8 cellular contexts compared by ENCODE assay signal in the genomic region with DNA sequence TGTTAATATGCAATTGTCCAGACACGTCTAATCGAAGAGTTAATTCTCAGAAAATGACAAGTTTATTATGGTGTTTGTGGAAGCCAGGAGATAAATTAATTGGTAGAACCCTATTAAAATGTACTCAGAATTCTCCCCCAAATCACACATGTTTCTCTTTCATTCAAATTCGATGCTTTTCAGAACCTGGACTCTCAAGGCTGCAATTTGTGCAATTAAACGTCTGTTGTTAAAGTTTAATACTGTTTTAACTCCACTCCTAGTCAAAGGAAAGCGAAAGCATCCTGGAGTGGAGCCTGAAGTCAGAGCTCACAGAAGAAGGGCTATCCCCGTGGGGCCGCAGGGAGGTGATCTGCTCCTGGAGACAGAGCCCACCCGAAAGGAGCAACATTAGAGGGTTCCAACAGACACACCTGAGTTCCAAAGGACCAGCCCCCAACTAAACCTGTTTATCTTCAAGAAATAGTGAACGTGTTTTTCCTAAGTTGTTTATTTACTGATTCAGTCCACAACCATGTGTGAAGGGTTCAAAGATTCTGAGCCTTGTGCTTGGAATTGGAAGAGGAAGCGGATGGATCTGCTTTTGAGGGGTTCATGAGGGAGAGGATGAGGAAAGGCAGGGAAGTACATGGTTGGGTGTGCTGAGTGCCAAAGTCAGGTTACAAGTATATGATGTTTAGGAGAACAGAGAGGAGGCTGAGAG.
DNase-seq lines count a peak whose midpoint lies in the region; ATAC-seq and TF ChIP-seq lines count a peak whose summit lies in the region.

No MANE protein-coding gene starts in this region.

- CTCF ChIA-PET in T-cell (lab: Charles Lee), result interaction anchor here in 1 of 2 donors (0.9 kb wide), 1 partner anchor 157 kb away, joined by 3 read pairs; no protein-coding TSS in a partner anchor

- no peak for TF ChIP-seq CTCF in foreskin fibroblast (IDR thresholded peaks at IDR 0.05; ENCODE audit: low read depth, low read length)
- no peak for TF ChIP-seq CTCF in prostate gland (IDR thresholded peaks at IDR 0.05)
- TF ChIP-seq CTCF in lower leg skin (IDR thresholded peaks at IDR 0.05), result no peak

- no peaks in the 10 kb centered on the region for H3K36me3 Mint-ChIP-seq in T-cell

- H3K4me3 Mint-ChIP-seq in T-cell, result peak overlapping the region; percentile 77 to 90 (median 84)

- no peaks in the 10 kb centered on the region for H3K27me3 ChIP-seq in prostate gland (replicated peaks; ENCODE audit: insufficient read depth)

- DNase-seq in ELR (ENCODE audit: low read depth) (peak; percentile 60), T-cell (no peak), foreskin fibroblast (peak in 1 of 2 donors; percentile 66), prostate gland (ENCODE audit: low spot score) (no peak), DMS114 treated with DMSO at 0.1 percent for 48 hours (lab: John Stamatoyannopoulos, UW; ENCODE audit: unreplicated experiment) (no peak), NCI-H526 treated with DMSO at 0.1 percent for 48 hours (lab: John Stamatoyannopoulos, UW) (no peak), SIG-M5 (lab: John Stamatoyannopoulos, UW) (no peak), lower leg skin (ENCODE audit: low spot score in 2 of 2) (no peak)

- peaks cover 51 to 54% of the 10 kb centered on the region in 2 donors for H3K27me3 Mint-ChIP-seq in T-cell

- POLR2A ChIA-PET in T-cell (lab: Charles Lee), result no interaction called here

- H3K4me1 ChIP-seq in prostate gland (replicated peaks), result no peaks in the 10 kb centered on the region

- no peak for TF ChIP-seq POLR2A in prostate gland (IDR thresholded peaks at IDR 0.05)
- TF ChIP-seq POLR2A in lower leg skin (IDR thresholded peaks at IDR 0.05), result no peak

- peak overlapping the region; percentile 3 for H3K27ac ChIP-seq in prostate gland

- ATAC-seq in T-cell (replicated peaks in 1 of 4), result peak in 1 of 4 experiments; percentile 32

- no peaks in the 10 kb centered on the region for H3K9me3 Mint-ChIP-seq in T-cell

- H3K4me1 Mint-ChIP-seq in T-cell, result peaks cover 18 to 21% (median 20%) of the 10 kb centered on the region in 3 donors

- H3K27ac Mint-ChIP-seq in T-cell, result peak overlapping the region in 1 of 2 donors; percentile 36

- H3K9me3 ChIP-seq in prostate gland, result no peaks in the 10 kb centered on the region

- intact Hi-C loops in prostate gland (cut with DNase I) (no loop called here), lower leg skin (cut with DNase I; ENCODE audit: low total_unique reads) (no loop called here)

- H3K4me3 ChIP-seq in foreskin fibroblast (ENCODE audit: low read depth in 1 of 2, low read length in 2 of 2), result peak overlapping the region; percentile 64 to 77
- H3K4me3 ChIP-seq in prostate gland, result peak overlapping the region; percentile 24 to 41
- no peak overlapping the region for H3K4me3 ChIP-seq in lower leg skin (ENCODE audit: low read depth, poor library complexity, severe bottlenecking)

- no peaks in the 10 kb centered on the region for H3K36me3 ChIP-seq in prostate gland

- 16% methylated on average over 10 of the region's 10 CpGs for WGBS in prostate gland
- 24 to 28% methylated on average over 10 of the region's 10 CpGs for WGBS in lower leg skin, 2 donors
